9 cellular contexts compared by ENCODE assay signal in genomic region chr15:59298255-59298856, GRCh38.
DNase-seq lines count a peak whose midpoint lies in the region; ATAC-seq and TF ChIP-seq lines count a peak whose summit lies in the region.
"Had no signal": no experiment of that assay in that cellular context is flagged by ENCODE, and none has a peak within 500 bp of the region (broad histone marks: within the 10 kb centered on the region; RNA-seq: fewer than 3 reads in every experiment).

No MANE protein-coding gene starts in this region.

- H3K36me3 ChIP-seq in right lobe of liver: no peaks in the 10 kb centered on the region

- 80% methylated on average over 8 of the region's 8 CpGs for WGBS in right lobe of liver (ENCODE audit: insufficient coverage, low coverage, low lambda C conversion rate, missing lambda C conversion rate)

- DNase-seq in activated T-cell treated with anti-CD3 and anti-CD28 coated beads for 24 hours (ENCODE audit: low read depth) (peak; percentile 33), middle frontal gyrus (ENCODE audit: extremely low spot score, low spot score) (no peak), right lobe of liver (no peak), RKO (ENCODE audit: low spot score) (no peak)
- DNase-seq in activated T-cell treated with anti-CD3 and anti-CD28 coated beads, Interleukin-2, amount 50 U/mL, for 1 hour: no peak
- DNase-seq in activated T-helper 2 cell treated with anti-CD3 and anti-CD28 coated beads, Interferon-gamma antibody, Interleukin-2, Interleukin-4, amounts not matched to agents 10 μg/mL and 5 μg/mL and 100 μg/mL, durations not matched to agents 14 hours and 24 hours and 36 hours (ENCODE audit: low spot score): no peak
- DNase-seq in stimulated activated CD4-positive, alpha-beta T cell treated with anti-CD3 and anti-CD28 coated beads, Interleukin-4, amount 100 ng/mL, for 24 hours: peak; percentile 55

- ATAC-seq in HG03280 (IDR thresholded peaks at IDR 0.05; ENCODE audit: unreplicated experiment) (peak; percentile 54), right lobe of liver (no peak)

- H3K36me3 Mint-ChIP-seq in activated T-helper 2 cell treated with anti-CD3 and anti-CD28 coated beads, Interferon-gamma antibody, Interleukin-2, Interleukin-4, amounts not matched to agents 10 μg/mL and 5 μg/mL and 100 μg/mL, durations not matched to agents 14 hours and 24 hours and 36 hours (ENCODE audit: low read depth): peaks cover 2% of the 10 kb centered on the region

- H3K9me3 Mint-ChIP-seq in activated T-helper 2 cell treated with anti-CD3 and anti-CD28 coated beads, Interferon-gamma antibody, Interleukin-2, Interleukin-4, amounts not matched to agents 10 μg/mL and 5 μg/mL and 100 μg/mL, durations not matched to agents 14 hours and 24 hours and 36 hours: no peaks in the 10 kb centered on the region

- peaks cover 0 to 16% (median 0%) of the 10 kb centered on the region in 4 donors for H3K4me1 ChIP-seq in right lobe of liver

- no peak for TF ChIP-seq CTCF in right lobe of liver (IDR thresholded peaks at IDR 0.05)

- peak overlapping the region; percentile 70 for H3K27ac Mint-ChIP-seq in activated T-helper 2 cell treated with anti-CD3 and anti-CD28 coated beads, Interferon-gamma antibody, Interleukin-2, Interleukin-4, amounts not matched to agents 10 μg/mL and 5 μg/mL and 100 μg/mL, durations not matched to agents 14 hours and 24 hours and 36 hours

- no peak overlapping the region for H3K4me3 ChIP-seq in right lobe of liver

- TF ChIP-seq POLR2A in right lobe of liver (IDR thresholded peaks at IDR 0.05): no peak

- H3K27ac ChIP-seq in right lobe of liver: no peak overlapping the region
- H3K27ac ChIP-seq: VCaP had no signal

- H3K27me3 ChIP-seq in right lobe of liver: no peaks in the 10 kb centered on the region

- H3K4me1 Mint-ChIP-seq in activated T-helper 2 cell treated with anti-CD3 and anti-CD28 coated beads, Interferon-gamma antibody, Interleukin-2, Interleukin-4, amounts not matched to agents 10 μg/mL and 5 μg/mL and 100 μg/mL, durations not matched to agents 14 hours and 24 hours and 36 hours (ENCODE audit: low read depth): peaks cover 60% of the 10 kb centered on the region

- intact Hi-C loops in activated T-helper 2 cell treated with anti-CD3 and anti-CD28 coated beads, Interferon-gamma antibody, Interleukin-2, Interleukin-4, amounts not matched to agents 10 μg/mL and 5 μg/mL and 100 μg/mL, durations not matched to agents 14 hours and 24 hours and 36 hours (cut with micrococcal nuclease): loop anchor here (2.0 to 10.0 kb wide), 3 partner anchors 24 to 124 kb away; no protein-coding TSS in a partner anchor
- intact Hi-C loops in right lobe of liver (cut with DNase I): no loop called here

- H3K27me3 Mint-ChIP-seq in activated T-helper 2 cell treated with anti-CD3 and anti-CD28 coated beads, Interferon-gamma antibody, Interleukin-2, Interleukin-4, amounts not matched to agents 10 μg/mL and 5 μg/mL and 100 μg/mL, durations not matched to agents 14 hours and 24 hours and 36 hours (ENCODE audit: low read depth): peaks cover 4% of the 10 kb centered on the region

- H3K4me3 Mint-ChIP-seq in activated T-helper 2 cell treated with anti-CD3 and anti-CD28 coated beads, Interferon-gamma antibody, Interleukin-2, Interleukin-4, amounts not matched to agents 10 μg/mL and 5 μg/mL and 100 μg/mL, durations not matched to agents 14 hours and 24 hours and 36 hours (ENCODE audit: low read depth): peak overlapping the region; percentile 40

- H3K9me3 ChIP-seq in right lobe of liver: no peaks in the 10 kb centered on the region

Comparison
In these comparisons a context has a peak if more than half of its experiments do, and no peak if none do; other contexts are left out.
1. DNase-seq: peak in activated T-cell treated with anti-CD3 and anti-CD28 coated beads for 24 hours (single experiment) and stimulated activated CD4-positive, alpha-beta T cell treated with anti-CD3 and anti-CD28 coated beads, Interleukin-4, amount 100 ng/mL, for 24 hours (single experiment); none in activated T-cell treated with anti-CD3 and anti-CD28 coated beads, Interleukin-2, amount 50 U/mL, for 1 hour (single experiment), activated T-helper 2 cell treated with anti-CD3 and anti-CD28 coated beads, Interferon-gamma antibody, Interleukin-2, Interleukin-4, amounts not matched to agents 10 μg/mL and 5 μg/mL and 100 μg/mL, durations not matched to agents 14 hours and 24 hours and 36 hours (single experiment), middle frontal gyrus (single experiment), right lobe of liver (0 of 3) and RKO (single experiment).